In genomic region chr13:27370305-27370853, GRCh38 we compare ENCODE assay signal across 13 cellular contexts.
"Had no signal": no experiment of that assay in that cellular context is flagged by ENCODE, and none has a peak within 500 bp of the region (broad histone marks: within the 10 kb centered on the region; RNA-seq: fewer than 3 reads in every experiment).

No MANE protein-coding gene starts in this region.

- H3K9me3 ChIP-seq: ascending aorta, neutrophil, tibial artery had no signal

- H3K36me3 ChIP-seq: ascending aorta, neutrophil, tibial artery had no signal

- H3K9me3 Mint-ChIP-seq: activated naive CD4-positive, alpha-beta T cell treated with anti-CD3 and anti-CD28 coated beads for 36 hours; activated naive CD8-positive, alpha-beta T cell treated with anti-CD3 and anti-CD28 coated beads, Interleukin-2, amount 50 U/mL, for 24 hours; activated T-helper 17 cell treated with anti-CD3 and anti-CD28 coated beads, Interleukin-2, amount 50 U/mL, for 72 hours had no signal

- H3K4me1 Mint-ChIP-seq: activated T-helper 17 cell treated with anti-CD3 and anti-CD28 coated beads, Interleukin-2, amount 50 U/mL, for 72 hours had no signal

- H3K27ac ChIP-seq: ascending aorta, neutrophil, parathyroid adenoma, tibial artery, VCaP had no signal

- H3K36me3 Mint-ChIP-seq: naive thymus-derived CD4-positive, alpha-beta T cell had no signal

- H3K27ac Mint-ChIP-seq: activated naive CD4-positive, alpha-beta T cell treated with anti-CD3 and anti-CD28 coated beads for 36 hours; activated naive CD8-positive, alpha-beta T cell treated with anti-CD3 and anti-CD28 coated beads, Interleukin-2, amount 50 U/mL, for 24 hours; activated T-helper 17 cell treated with anti-CD3 and anti-CD28 coated beads, Interleukin-2, amount 50 U/mL, for 72 hours; naive thymus-derived CD4-positive, alpha-beta T cell had no signal

- H3K4me1 ChIP-seq: ascending aorta, parathyroid adenoma had no signal

- H3K4me3 Mint-ChIP-seq: activated naive CD4-positive, alpha-beta T cell treated with anti-CD3 and anti-CD28 coated beads for 36 hours; activated naive CD8-positive, alpha-beta T cell treated with anti-CD3 and anti-CD28 coated beads, Interleukin-2, amount 50 U/mL, for 24 hours; activated T-helper 17 cell treated with anti-CD3 and anti-CD28 coated beads, Interleukin-2, amount 50 U/mL, for 72 hours; naive thymus-derived CD4-positive, alpha-beta T cell had no signal

- H3K27me3 ChIP-seq: ascending aorta had no signal

- ATAC-seq: activated naive CD8-positive, alpha-beta T cell treated with anti-CD3 and anti-CD28 coated beads, Interleukin-2, amount 50 U/mL, for 24 hours; activated T-helper 17 cell treated with anti-CD3 and anti-CD28 coated beads, Interleukin-2, amount 50 U/mL, for 72 hours; naive thymus-derived CD4-positive, alpha-beta T cell had no signal

- H3K4me3 ChIP-seq: ascending aorta, tibial artery had no signal

- DNase-seq: activated CD4-positive, alpha-beta T cell treated with anti-CD3 and anti-CD28 coated beads for 1 hour; activated CD4-positive, alpha-beta T cell treated with anti-CD3 and anti-CD28 coated beads, Interleukin-2, amount 50 U/mL, for 4 hours; activated naive CD4-positive, alpha-beta T cell treated with anti-CD3 and anti-CD28 coated beads for 36 hours; activated naive CD8-positive, alpha-beta T cell treated with anti-CD3 and anti-CD28 coated beads, Interleukin-2, amount 50 U/mL, for 24 hours; naive thymus-derived CD4-positive, alpha-beta T cell; stimulated activated CD4-positive, alpha-beta T cell treated with anti-CD3 and anti-CD28 coated beads, Interleukin-12 subunit alpha, Interleukin-12 subunit beta, amount 100 ng/mL, for 4 hours; stimulated activated CD4-positive, alpha-beta T cell treated with anti-CD3 and anti-CD28 coated beads, Interleukin-2, amount 100 ng/mL, for 24 hours; tibial artery had no signal
